ENCODE assay signal across 37 cellular contexts in genomic region chr11:111035746-111036145, GRCh38.
"Had no signal": no experiment of that assay in that cellular context is flagged by ENCODE, and none has a peak within 500 bp of the region (broad histone marks: within the 10 kb centered on the region; RNA-seq: fewer than 3 reads in every experiment).

No MANE protein-coding gene starts in this region.

- H3K9me3 Mint-ChIP-seq: activated naive CD4-positive, alpha-beta T cell treated with anti-CD3 and anti-CD28 coated beads, Interleukin-2, amount 10 ng/mL, durations not matched to agents 7 days and 5 days; activated naive CD4-positive, alpha-beta T cell treated with anti-CD3 and anti-CD28 coated beads, Interleukin-2, amount 50 U/mL, for 24 hours; activated T-cell treated with anti-CD3 and anti-CD28 coated beads, Interleukin-2, amount 50 U/mL, for 4 hours; activated T-helper 1 cell treated with anti-CD3 and anti-CD28 coated beads, Interleukin-12 subunit alpha, Interleukin-12 subunit beta, Interleukin-2, Interleukin-4 antibody, amounts not matched to agents 30 ng/mL and 10 ng/mL and 1 ng/mL, durations not matched to agents 14 hours and 24 hours and 36 hours; activated T-helper 2 cell treated with anti-CD3 and anti-CD28 coated beads, Interferon-gamma antibody, Interleukin-2, Interleukin-4, amounts not matched to agents 10 μg/mL and 5 μg/mL and 100 μg/mL, durations not matched to agents 14 hours and 24 hours and 36 hours had no signal

- H3K27ac Mint-ChIP-seq: activated naive CD4-positive, alpha-beta T cell treated with anti-CD3 and anti-CD28 coated beads for 36 hours; activated naive CD4-positive, alpha-beta T cell treated with anti-CD3 and anti-CD28 coated beads, Interleukin-2, amount 10 ng/mL, durations not matched to agents 7 days and 5 days; activated naive CD4-positive, alpha-beta T cell treated with anti-CD3 and anti-CD28 coated beads, Interleukin-2, amount 50 U/mL, for 24 hours; activated naive CD4-positive, alpha-beta T cell treated with anti-CD3 and anti-CD28 coated beads, Interleukin-2, amount 50 U/mL, for 72 hours; activated naive CD8-positive, alpha-beta T cell; activated naive CD8-positive, alpha-beta T cell treated with anti-CD3 and anti-CD28 coated beads for 36 hours; activated naive CD8-positive, alpha-beta T cell treated with anti-CD3 and anti-CD28 coated beads, Interleukin-2, amount 10 ng/mL, durations not matched to agents 7 days and 5 days; activated naive CD8-positive, alpha-beta T cell treated with anti-CD3 and anti-CD28 coated beads, Interleukin-2, amount 50 U/mL, for 24 hours; activated T-cell treated with anti-CD3 and anti-CD28 coated beads, Interleukin-2, amount 50 U/mL, for 24 hours; activated T-cell treated with anti-CD3 and anti-CD28 coated beads, Interleukin-2, amount 50 U/mL, for 72 hours; activated T-helper 1 cell treated with anti-CD3 and anti-CD28 coated beads, Interleukin-12 subunit alpha, Interleukin-12 subunit beta, Interleukin-2, Interleukin-4 antibody, amounts not matched to agents 30 ng/mL and 10 ng/mL and 1 ng/mL, durations not matched to agents 14 hours and 24 hours and 36 hours; activated T-helper 17 cell treated with anti-CD3 and anti-CD28 coated beads, Interleukin-2, amount 50 U/mL, for 72 hours; activated T-helper 2 cell treated with anti-CD3 and anti-CD28 coated beads, Interferon-gamma antibody, Interleukin-2, Interleukin-4, amounts not matched to agents 10 μg/mL and 5 μg/mL and 100 μg/mL, durations not matched to agents 14 hours and 24 hours and 36 hours; brain had no signal

- FAIRE-seq: astrocyte, bronchial epithelial cell had no signal

- H3K4me3 Mint-ChIP-seq: activated naive CD4-positive, alpha-beta T cell treated with anti-CD3 and anti-CD28 coated beads for 36 hours; activated naive CD4-positive, alpha-beta T cell treated with anti-CD3 and anti-CD28 coated beads, Interleukin-2, amount 10 ng/mL, durations not matched to agents 7 days and 5 days; activated naive CD4-positive, alpha-beta T cell treated with anti-CD3 and anti-CD28 coated beads, Interleukin-2, amount 50 U/mL, for 24 hours; activated naive CD8-positive, alpha-beta T cell; activated naive CD8-positive, alpha-beta T cell treated with anti-CD3 and anti-CD28 coated beads for 36 hours; activated naive CD8-positive, alpha-beta T cell treated with anti-CD3 and anti-CD28 coated beads, Interleukin-2, amount 10 ng/mL, durations not matched to agents 7 days and 5 days; activated naive CD8-positive, alpha-beta T cell treated with anti-CD3 and anti-CD28 coated beads, Interleukin-2, amount 50 U/mL, for 24 hours; activated T-cell treated with anti-CD3 and anti-CD28 coated beads, Interleukin-2, amount 50 U/mL, for 24 hours; activated T-cell treated with anti-CD3 and anti-CD28 coated beads, Interleukin-2, amount 50 U/mL, for 4 hours; activated T-cell treated with anti-CD3 and anti-CD28 coated beads, Interleukin-2, amount 50 U/mL, for 72 hours; activated T-helper 1 cell treated with anti-CD3 and anti-CD28 coated beads, Interleukin-12 subunit alpha, Interleukin-12 subunit beta, Interleukin-2, Interleukin-4 antibody, amounts not matched to agents 30 ng/mL and 10 ng/mL and 1 ng/mL, durations not matched to agents 14 hours and 24 hours and 36 hours; activated T-helper 17 cell treated with anti-CD3 and anti-CD28 coated beads, Interleukin-2, amount 50 U/mL, for 72 hours; brain; central memory CD8-positive, alpha-beta T cell had no signal

- H3K4me1 Mint-ChIP-seq: activated naive CD4-positive, alpha-beta T cell treated with anti-CD3 and anti-CD28 coated beads, Interleukin-2, amount 10 ng/mL, durations not matched to agents 7 days and 5 days; activated naive CD4-positive, alpha-beta T cell treated with anti-CD3 and anti-CD28 coated beads, Interleukin-2, amount 50 U/mL, for 24 hours; activated naive CD8-positive, alpha-beta T cell treated with anti-CD3 and anti-CD28 coated beads for 36 hours; activated naive CD8-positive, alpha-beta T cell treated with anti-CD3 and anti-CD28 coated beads, Interleukin-2, amount 10 ng/mL, durations not matched to agents 7 days and 5 days; activated naive CD8-positive, alpha-beta T cell treated with anti-CD3 and anti-CD28 coated beads, Interleukin-2, amount 50 U/mL, for 24 hours; activated T-helper 17 cell treated with anti-CD3 and anti-CD28 coated beads, Interleukin-2, amount 50 U/mL, for 72 hours; brain; central memory CD8-positive, alpha-beta T cell had no signal

- DNase-seq: activated effector memory CD4-positive, alpha-beta T cell treated with anti-CD3 and anti-CD28 coated beads, Interleukin-2, amount 50 U/mL, for 16 hours; activated effector memory CD4-positive, alpha-beta T cell treated with Interleukin-2 at 50 U/mL for 16 hours; activated gamma-delta T cell; activated gamma-delta T cell treated with Interleukin-2 at 50 U/mL for 16 hours; activated naive CD4-positive, alpha-beta T cell; activated naive CD4-positive, alpha-beta T cell treated with anti-CD3 and anti-CD28 coated beads for 36 hours; activated naive CD4-positive, alpha-beta T cell treated with anti-CD3 and anti-CD28 coated beads, Interleukin-2, amount 10 ng/mL, durations not matched to agents 7 days and 5 days; activated naive CD4-positive, alpha-beta T cell treated with anti-CD3 and anti-CD28 coated beads, Interleukin-2, amount 50 U/mL, for 16 hours; activated naive CD4-positive, alpha-beta T cell treated with Interleukin-2 at 50 U/mL for 16 hours; activated naive CD8-positive, alpha-beta T cell treated with anti-CD3 and anti-CD28 coated beads for 36 hours; activated naive CD8-positive, alpha-beta T cell treated with anti-CD3 and anti-CD28 coated beads, Interleukin-2, amount 10 ng/mL, durations not matched to agents 7 days and 5 days; activated naive CD8-positive, alpha-beta T cell treated with anti-CD3 and anti-CD28 coated beads, Interleukin-2, amount 50 U/mL, for 24 hours; activated T-cell treated with anti-CD3 and anti-CD28 coated beads, Interleukin-2, amount 50 U/mL, for 1 hour; activated T-cell treated with anti-CD3 and anti-CD28 coated beads, Interleukin-2, amount 50 U/mL, for 24 hours; activated T-cell treated with anti-CD3 and anti-CD28 coated beads, Interleukin-2, amount 50 U/mL, for 4 hours; activated T-cell treated with anti-CD3 and anti-CD28 coated beads, Interleukin-2, amount 50 U/mL, for 48 hours; activated T-cell treated with anti-CD3 and anti-CD28 coated beads, Interleukin-2, amount 50 U/mL, for 72 hours; adrenal gland; amniotic stem cell; amygdala; anterior cingulate cortex; aorta; body of pancreas; brain microvascular endothelial cell; caudate nucleus; central memory CD4-positive, alpha-beta T cell; cerebellar nuclear complex had no signal

- H3K36me3 Mint-ChIP-seq: activated naive CD4-positive, alpha-beta T cell treated with anti-CD3 and anti-CD28 coated beads, Interleukin-2, amount 10 ng/mL, durations not matched to agents 7 days and 5 days; activated naive CD4-positive, alpha-beta T cell treated with anti-CD3 and anti-CD28 coated beads, Interleukin-2, amount 50 U/mL, for 24 hours; activated naive CD4-positive, alpha-beta T cell treated with anti-CD3 and anti-CD28 coated beads, Interleukin-2, amount 50 U/mL, for 72 hours; activated naive CD8-positive, alpha-beta T cell; activated naive CD8-positive, alpha-beta T cell treated with anti-CD3 and anti-CD28 coated beads for 36 hours; activated naive CD8-positive, alpha-beta T cell treated with anti-CD3 and anti-CD28 coated beads, Interleukin-2, amount 10 ng/mL, durations not matched to agents 7 days and 5 days; brain had no signal

- ATAC-seq: activated naive CD4-positive, alpha-beta T cell treated with anti-CD3 and anti-CD28 coated beads, Interleukin-2, amount 50 U/mL, for 72 hours; activated naive CD8-positive, alpha-beta T cell treated with anti-CD3 and anti-CD28 coated beads, Interleukin-2, amount 50 U/mL, for 24 hours; activated T-cell treated with anti-CD3 and anti-CD28 coated beads, Interleukin-2, amount 50 U/mL, for 4 hours; activated T-cell treated with anti-CD3 and anti-CD28 coated beads, Interleukin-2, amount 50 U/mL, for 72 hours; activated T-helper 17 cell treated with anti-CD3 and anti-CD28 coated beads, Interleukin-2, amount 50 U/mL, for 72 hours; body of pancreas had no signal

- H3K27me3 Mint-ChIP-seq: activated naive CD4-positive, alpha-beta T cell treated with anti-CD3 and anti-CD28 coated beads, Interleukin-2, amount 10 ng/mL, durations not matched to agents 7 days and 5 days; activated naive CD4-positive, alpha-beta T cell treated with anti-CD3 and anti-CD28 coated beads, Interleukin-2, amount 50 U/mL, for 24 hours; activated naive CD8-positive, alpha-beta T cell; activated naive CD8-positive, alpha-beta T cell treated with anti-CD3 and anti-CD28 coated beads for 36 hours; activated naive CD8-positive, alpha-beta T cell treated with anti-CD3 and anti-CD28 coated beads, Interleukin-2, amount 50 U/mL, for 24 hours; activated T-cell treated with anti-CD3 and anti-CD28 coated beads, Interleukin-2, amount 50 U/mL, for 24 hours; activated T-helper 17 cell treated with anti-CD3 and anti-CD28 coated beads, Interleukin-2, amount 50 U/mL, for 72 hours; central memory CD8-positive, alpha-beta T cell had no signal
